1 cellular context compared by ENCODE assay signal in genomic region chr10:74227697-74228424, GRCh38.
TF ChIP-seq lines count a peak whose summit lies in the region.

No MANE protein-coding gene starts in this region.

TF ChIP-seq in GM23338, 12 proteins besides CTCF, POLR2A, EP300 and RAD21 (continued from another document):
- TF ChIP-seq ZNF462 (CRISPR knock-in tag; IDR thresholded peaks at IDR 0.05) (no peak), ZNF331 (CRISPR knock-in tag; IDR thresholded peaks at IDR 0.05; ENCODE audit: low read depth) (no peak), EZH2phosphoT487 (IDR thresholded peaks at IDR 0.05; ENCODE audit: unreplicated experiment) (no peak), EZH2 (IDR thresholded peaks at IDR 0.05; ENCODE audit: low read depth, unreplicated experiment) (no peak), STAT1 (IDR thresholded peaks at IDR 0.05; ENCODE audit: unreplicated experiment) (no peak)
